8 cellular contexts compared by ENCODE assay signal in genomic region chr1:31936278-31936965, GRCh38. TPM values are rescaled to one million over a fixed set of nuclear protein-coding genes. Genes with fewer than 3 reads are reported as not detected.
DNase-seq lines count a peak whose midpoint lies in the region; ATAC-seq and TF ChIP-seq lines count a peak whose summit lies in the region.

No MANE protein-coding gene starts in this region.

- DNase-seq in CD1c-positive myeloid dendritic cell (ENCODE audit: extremely low spot score): peak; percentile 76
- DNase-seq in MG63: no peak
- DNase-seq in breast epithelium (ENCODE audit: low spot score in 2 of 2): no peak
- DNase-seq in NCI-H2171 (lab: John Stamatoyannopoulos, UW): no peak
- DNase-seq in NCI-H82 (lab: John Stamatoyannopoulos, UW): no peak
- DNase-seq in A172 (ENCODE audit: low spot score): no peak

- intact Hi-C loops in breast epithelium (cut with DNase I; ENCODE audit: low total_unique reads): loop anchor here (5.0 kb wide), 1 partner anchor 301 kb away; no protein-coding TSS in a partner anchor

- H3K9ac ChIP-seq in mucosa of stomach (ENCODE audit: low read length): peak overlapping the region; percentile 96

- H3K27me3 ChIP-seq in MG63: no peaks in the 10 kb centered on the region
- H3K27me3 ChIP-seq in breast epithelium: no peaks in the 10 kb centered on the region
- no peaks in the 10 kb centered on the region for H3K27me3 ChIP-seq in mucosa of stomach (ENCODE audit: control insufficient read depth, insufficient read depth, low read length)

- no peak for ATAC-seq in GM19023 (IDR thresholded peaks at IDR 0.05; ENCODE audit: unreplicated experiment)

- TF ChIP-seq CTCF in breast epithelium (IDR thresholded peaks at IDR 0.05): no peak

- peaks cover 6 to 36% of the 10 kb centered on the region in 2 donors for H3K4me1 ChIP-seq in breast epithelium
- H3K4me1 ChIP-seq in mucosa of stomach (ENCODE audit: control insufficient read depth, insufficient read depth, low read length): peaks cover 61% of the 10 kb centered on the region

- no peak for TF ChIP-seq POLR2A in breast epithelium (IDR thresholded peaks at IDR 0.05)

- H3K27ac ChIP-seq in breast epithelium: peak overlapping the region; percentile 97 to 100

- H3K4me3 ChIP-seq in MG63: peak overlapping the region; percentile 73
- H3K4me3 ChIP-seq in breast epithelium: peak overlapping the region; percentile 72 to 99 (median 75)
- peak overlapping the region; percentile 51 for H3K4me3 ChIP-seq in mucosa of stomach (ENCODE audit: low read length)

- H3K9me3 ChIP-seq in MG63 (no peaks in the 10 kb centered on the region), breast epithelium (no peaks in the 10 kb centered on the region), mucosa of stomach (ENCODE audit: control insufficient read depth, low read length) (no peaks in the 10 kb centered on the region)

- H3K36me3 ChIP-seq in MG63: peaks cover 18% of the 10 kb centered on the region
- no peaks in the 10 kb centered on the region for H3K36me3 ChIP-seq in breast epithelium
- H3K36me3 ChIP-seq in mucosa of stomach (ENCODE audit: control insufficient read depth, insufficient read depth, low read length): no peaks in the 10 kb centered on the region

RNA-seq across cellular contexts. Expression of gene PTP4A2, which starts 1.7 kb away (rescaled TPM):
- 321 and 754 TPM in 2 replicates for total RNA-seq in MG63 (2014; rRNA removed; shearing (Covaris generic); ENCODE audit: low replicate concordance)
- 100 to 1,000 TPM; 225 to 271 (median 252) TPM for total RNA-seq in breast epithelium
- 207 and 289 TPM in 2 replicates for total RNA-seq in A172 (2014; rRNA removed; shearing (Covaris generic))
